Comparison of ENCODE assay signal across 1 cellular context in the genomic region with DNA sequence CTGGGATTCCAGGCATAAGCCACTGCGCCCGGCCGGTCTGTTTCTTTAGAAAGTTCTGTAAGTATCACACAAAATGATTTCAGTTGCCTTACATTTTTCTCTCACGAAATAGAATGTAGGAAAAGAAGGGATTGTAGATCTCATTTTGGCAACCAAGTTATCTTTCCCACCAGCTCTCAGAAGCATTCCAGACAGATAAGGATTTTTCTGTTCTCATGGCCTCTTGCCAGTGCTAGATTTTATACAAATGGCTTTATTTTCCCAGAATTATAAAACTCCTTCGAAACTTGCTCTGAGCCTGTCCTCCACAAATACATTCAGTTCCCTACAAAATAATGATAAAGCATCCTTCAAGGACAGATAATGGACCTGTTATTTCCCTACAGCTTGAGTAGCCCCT.
TF ChIP-seq lines count a peak whose summit lies in the region.

No MANE protein-coding gene starts in this region.

TF ChIP-seq in IMR-90, 13 proteins besides CTCF, POLR2A, EP300 and RAD21 (continued from another document):
- TF ChIP-seq, protein P1, sequence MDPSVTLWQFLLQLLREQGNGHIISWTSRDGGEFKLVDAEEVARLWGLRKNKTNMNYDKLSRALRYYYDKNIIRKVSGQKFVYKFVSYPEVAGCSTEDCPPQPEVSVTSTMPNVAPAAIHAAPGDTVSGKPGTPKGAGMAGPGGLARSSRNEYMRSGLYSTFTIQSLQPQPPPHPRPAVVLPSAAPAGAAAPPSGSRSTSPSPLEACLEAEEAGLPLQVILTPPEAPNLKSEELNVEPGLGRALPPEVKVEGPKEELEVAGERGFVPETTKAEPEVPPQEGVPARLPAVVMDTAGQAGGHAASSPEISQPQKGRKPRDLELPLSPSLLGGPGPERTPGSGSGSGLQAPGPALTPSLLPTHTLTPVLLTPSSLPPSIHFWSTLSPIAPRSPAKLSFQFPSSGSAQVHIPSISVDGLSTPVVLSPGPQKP (IDR thresholded peaks at IDR 0.05; ENCODE audit: borderline replicate concordance, low read depth, low read length), result no peak
- TF ChIP-seq SMC3 (IDR thresholded peaks at IDR 0.05; ENCODE audit: low read depth, low read length), result no peak
